ENCODE assay signal across 2 cellular contexts in the genomic region with DNA sequence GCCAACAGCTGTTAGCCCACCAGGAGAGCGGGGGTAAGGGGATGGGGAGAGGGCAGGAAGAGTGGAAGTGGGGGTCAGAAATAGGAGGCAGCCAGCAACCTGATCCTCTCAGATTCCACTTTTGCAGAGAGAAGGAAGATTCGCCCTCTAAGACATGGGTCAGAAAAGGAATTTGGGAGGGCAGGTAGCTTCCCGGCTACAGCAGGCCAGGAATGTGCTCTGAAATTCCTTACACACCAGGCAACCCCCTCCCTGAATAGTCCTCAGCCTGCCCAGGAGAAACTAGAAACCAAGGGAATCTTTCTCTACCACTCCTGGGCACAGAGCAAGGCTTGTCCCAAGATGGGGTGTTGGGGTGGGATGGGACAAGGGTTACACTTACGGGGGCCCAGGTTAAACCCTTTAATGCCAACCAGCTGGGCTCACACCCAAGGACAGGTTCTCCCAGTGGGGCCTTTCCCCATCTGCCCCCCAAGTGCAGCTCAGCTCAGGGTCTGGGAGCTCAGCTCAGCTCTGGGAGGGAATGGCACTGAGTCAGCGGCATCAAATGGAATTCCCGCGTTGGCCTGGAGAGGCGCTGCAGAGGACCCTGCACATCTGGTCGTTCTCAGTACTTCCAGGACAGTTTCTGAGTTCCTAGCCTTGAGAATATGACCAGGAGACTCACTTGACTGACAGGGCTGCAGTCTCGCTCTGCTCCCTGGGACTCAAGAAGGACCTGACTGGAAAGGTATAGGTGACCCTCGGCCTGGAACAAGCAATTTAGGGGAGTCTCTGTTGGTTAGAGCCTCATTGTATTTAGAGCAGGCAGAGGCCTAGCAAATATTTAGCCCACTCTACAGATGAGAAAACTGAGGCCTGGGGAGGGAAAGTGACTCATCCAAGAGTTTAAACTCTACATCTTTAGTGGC.
TF ChIP-seq lines count a peak whose summit lies in the region.

No MANE protein-coding gene starts in this region.

TF ChIP-seq in GM12878, 131 proteins besides CTCF, POLR2A, EP300 and RAD21:
- no peak for TF ChIP-seq PAX5 (IDR thresholded peaks at IDR 0.05; ENCODE audit: borderline replicate concordance, low read depth, low read length)
- no peak for TF ChIP-seq STAT1 (conservative IDR thresholded peaks at IDR 0.05)
- no peak for TF ChIP-seq KLF5 (IDR thresholded peaks at IDR 0.05; ENCODE audit: partially characterized antibody)
- TF ChIP-seq, protein P1, sequence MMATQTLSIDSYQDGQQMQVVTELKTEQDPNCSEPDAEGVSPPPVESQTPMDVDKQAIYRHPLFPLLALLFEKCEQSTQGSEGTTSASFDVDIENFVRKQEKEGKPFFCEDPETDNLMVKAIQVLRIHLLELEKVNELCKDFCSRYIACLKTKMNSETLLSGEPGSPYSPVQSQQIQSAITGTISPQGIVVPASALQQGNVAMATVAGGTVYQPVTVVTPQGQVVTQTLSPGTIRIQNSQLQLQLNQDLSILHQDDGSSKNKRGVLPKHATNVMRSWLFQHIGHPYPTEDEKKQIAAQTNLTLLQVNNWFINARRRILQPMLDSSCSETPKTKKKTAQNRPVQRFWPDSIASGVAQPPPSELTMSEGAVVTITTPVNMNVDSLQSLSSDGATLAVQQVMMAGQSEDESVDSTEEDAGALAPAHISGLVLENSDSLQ (IDR thresholded peaks at IDR 0.05) = 0 out of 2 replicates have a peak, but pooled peaks have one; percentile 25
- no peak for TF ChIP-seq EZH2 (IDR thresholded peaks at IDR 0.05; ENCODE audit: borderline replicate concordance, control insufficient read depth, low read depth, low read length)

TF ChIP-seq in HepG2, 621 proteins besides CTCF, POLR2A, EP300 and RAD21:
- TF ChIP-seq ZNF224 (CRISPR knock-in tag; IDR thresholded peaks at IDR 0.05) = no peak
- no peak for TF ChIP-seq HOXA3 (CRISPR knock-in tag; IDR thresholded peaks at IDR 0.05)
- no peak for TF ChIP-seq ZNF10 (CRISPR knock-in tag; IDR thresholded peaks at IDR 0.05; ENCODE audit: borderline replicate concordance, low read depth)
- TF ChIP-seq ZNF629 (CRISPR knock-in tag; conservative IDR thresholded peaks at IDR 0.05) = peak; percentile 71
- TF ChIP-seq, protein P2, sequence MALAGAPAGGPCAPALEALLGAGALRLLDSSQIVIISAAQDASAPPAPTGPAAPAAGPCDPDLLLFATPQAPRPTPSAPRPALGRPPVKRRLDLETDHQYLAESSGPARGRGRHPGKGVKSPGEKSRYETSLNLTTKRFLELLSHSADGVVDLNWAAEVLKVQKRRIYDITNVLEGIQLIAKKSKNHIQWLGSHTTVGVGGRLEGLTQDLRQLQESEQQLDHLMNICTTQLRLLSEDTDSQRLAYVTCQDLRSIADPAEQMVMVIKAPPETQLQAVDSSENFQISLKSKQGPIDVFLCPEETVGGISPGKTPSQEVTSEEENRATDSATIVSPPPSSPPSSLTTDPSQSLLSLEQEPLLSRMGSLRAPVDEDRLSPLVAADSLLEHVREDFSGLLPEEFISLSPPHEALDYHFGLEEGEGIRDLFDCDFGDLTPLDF (CRISPR knock-in tag; IDR thresholded peaks at IDR 0.05) = no peak
- TF ChIP-seq, protein P3, sequence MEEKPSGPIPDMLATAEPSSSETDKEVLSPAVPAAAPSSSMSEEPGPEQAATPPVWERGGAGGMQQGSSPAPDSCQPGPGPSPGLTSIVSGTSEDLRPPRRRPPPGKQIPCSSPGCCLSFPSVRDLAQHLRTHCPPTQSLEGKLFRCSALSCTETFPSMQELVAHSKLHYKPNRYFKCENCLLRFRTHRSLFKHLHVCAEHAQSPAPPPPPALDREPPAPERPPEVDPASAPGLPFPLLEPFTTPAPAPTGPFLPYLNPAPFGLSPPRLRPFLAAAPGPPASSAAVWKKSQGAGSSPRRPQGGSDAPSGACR (CRISPR knock-in tag; IDR thresholded peaks at IDR 0.05) = no peak
- TF ChIP-seq ZSCAN25 (CRISPR knock-in tag; IDR thresholded peaks at IDR 0.05) = no peak
- peak; percentile 82; the same call in 1 of the 2 replicates for TF ChIP-seq CHD4 (IDR thresholded peaks at IDR 0.05; ENCODE audit: borderline replicate concordance, low read length)
- no peak for TF ChIP-seq NPAS2 (CRISPR knock-in tag; IDR thresholded peaks at IDR 0.05; ENCODE audit: borderline replicate concordance)
- TF ChIP-seq STAG1 (CRISPR knock-in tag; IDR thresholded peaks at IDR 0.05) = peak; percentile 45
- peak; percentile 17 for TF ChIP-seq KDM2A (CRISPR knock-in tag; IDR thresholded peaks at IDR 0.05; ENCODE audit: borderline replicate concordance, low read depth)
- no peak for TF ChIP-seq ZNF619 (CRISPR knock-in tag; IDR thresholded peaks at IDR 0.05)
- TF ChIP-seq TP53 (CRISPR knock-in tag; conservative IDR thresholded peaks at IDR 0.05) = no peak
- TF ChIP-seq, protein P4, sequence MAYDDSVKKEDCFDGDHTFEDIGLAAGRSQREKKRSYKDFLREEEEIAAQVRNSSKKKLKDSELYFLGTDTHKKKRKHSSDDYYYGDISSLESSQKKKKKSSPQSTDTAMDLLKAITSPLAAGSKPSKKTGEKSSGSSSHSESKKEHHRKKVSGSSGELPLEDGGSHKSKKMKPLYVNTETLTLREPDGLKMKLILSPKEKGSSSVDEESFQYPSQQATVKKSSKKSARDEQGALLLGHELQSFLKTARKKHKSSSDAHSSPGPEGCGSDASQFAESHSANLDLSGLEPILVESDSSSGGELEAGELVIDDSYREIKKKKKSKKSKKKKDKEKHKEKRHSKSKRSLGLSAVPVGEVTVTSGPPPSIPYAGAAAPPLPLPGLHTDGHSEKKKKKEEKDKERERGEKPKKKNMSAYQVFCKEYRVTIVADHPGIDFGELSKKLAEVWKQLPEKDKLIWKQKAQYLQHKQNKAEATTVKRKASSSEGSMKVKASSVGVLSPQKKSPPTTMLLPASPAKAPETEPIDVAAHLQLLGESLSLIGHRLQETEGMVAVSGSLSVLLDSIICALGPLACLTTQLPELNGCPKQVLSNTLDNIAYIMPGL (CRISPR knock-in tag; IDR thresholded peaks at IDR 0.05; ENCODE audit: borderline replicate concordance in 1 of 2, low read depth in 1 of 2) = 0 out of 4 replicates have a peak, but pooled peaks of 1 of the 2 experiments have one; percentile 10
- TF ChIP-seq ZNF773 (CRISPR knock-in tag; IDR thresholded peaks at IDR 0.05; ENCODE audit: borderline replicate concordance) = no peak
- no peak for TF ChIP-seq ISL2 (CRISPR knock-in tag; IDR thresholded peaks at IDR 0.05)
- peak; percentile 75 for TF ChIP-seq XRCC5 (optimal IDR thresholded peaks at IDR 0.05; ENCODE audit: low read length)
- TF ChIP-seq SNAPC2 (CRISPR knock-in tag; IDR thresholded peaks at IDR 0.05) = no peak
